Comparison of ENCODE assay signal across 9 cellular contexts in genomic region chr7:129376778-129377700, GRCh38. TPM values are rescaled to one million over a fixed set of nuclear protein-coding genes. Genes with fewer than 3 reads are reported as not detected.
DNase-seq lines count a peak whose midpoint lies in the region; ATAC-seq and TF ChIP-seq lines count a peak whose summit lies in the region.
"Had no signal": no experiment of that assay in that cellular context is flagged by ENCODE, and none has a peak within 500 bp of the region (broad histone marks: within the 10 kb centered on the region; RNA-seq: fewer than 3 reads in every experiment).

No MANE protein-coding gene starts in this region.

- no peaks in the 10 kb centered on the region for H3K27me3 Mint-ChIP-seq in activated CD4-positive, alpha-beta memory T cell treated with anti-CD3 and anti-CD28 coated beads for 36 hours

- no peaks in the 10 kb centered on the region for H3K9me3 Mint-ChIP-seq in activated CD4-positive, alpha-beta memory T cell treated with anti-CD3 and anti-CD28 coated beads for 36 hours

- DNase-seq in GM10248 (ENCODE audit: extremely low spot score) (peak; percentile 26), iris pigment epithelial cell (ENCODE audit: low read depth) (peak; percentile 61), NCI-H128 (lab: John Stamatoyannopoulos, UW; ENCODE audit: unreplicated experiment) (no peak), omental fat pad (ENCODE audit: low spot score) (no peak), NCI-H2081 (lab: John Stamatoyannopoulos, UW) (no peak), substantia nigra (lab: John Stamatoyannopoulos, UW) (no peak)
- peak; percentile 32 for DNase-seq in Jurkat, Clone E6-1 (ENCODE audit: low read depth, low spot score)
- peak; percentile 40 for DNase-seq in activated CD4-positive, alpha-beta memory T cell treated with anti-CD3 and anti-CD28 coated beads for 36 hours
- DNase-seq: NCI-H1417 treated with DMSO at 0.1 percent for 48 hours had no signal

- peak overlapping the region; percentile 47 for H3K27ac Mint-ChIP-seq in activated CD4-positive, alpha-beta memory T cell treated with anti-CD3 and anti-CD28 coated beads for 36 hours

- H3K4me3 Mint-ChIP-seq in activated CD4-positive, alpha-beta memory T cell treated with anti-CD3 and anti-CD28 coated beads for 36 hours = no peak overlapping the region

- ATAC-seq in omental fat pad (ENCODE audit: low FRiP score) = no peak

- POLR2A ChIA-PET in GM10248 (lab: Yijun Ruan, JAX) = interaction anchor here (0.6 kb wide), 1 partner anchor 607 kb away, joined by 7 read pairs; no protein-coding TSS in a partner anchor
- POLR2A ChIA-PET in activated CD4-positive, alpha-beta memory T cell treated with anti-CD3 and anti-CD28 coated beads for 36 hours (lab: Charles Lee) = interaction anchor here (1.6 kb wide), 1 partner anchor 9 kb away, joined by 3 read pairs; no protein-coding TSS in a partner anchor

- no peak overlapping the region for H3K4me3 ChIP-seq in Jurkat, Clone E6-1 (ENCODE audit: low read length)

- peaks cover 3% of the 10 kb centered on the region for H3K36me3 Mint-ChIP-seq in activated CD4-positive, alpha-beta memory T cell treated with anti-CD3 and anti-CD28 coated beads for 36 hours

- peaks cover 23% of the 10 kb centered on the region for H3K4me1 Mint-ChIP-seq in activated CD4-positive, alpha-beta memory T cell treated with anti-CD3 and anti-CD28 coated beads for 36 hours (ENCODE audit: low read depth)

- intact Hi-C loops in activated CD4-positive, alpha-beta memory T cell treated with anti-CD3 and anti-CD28 coated beads for 36 hours (cut with micrococcal nuclease) = loop anchor here (1.0 to 2.0 kb wide), 4 partner anchors 9 to 58 kb away; partner anchors contain the start of gene STRIP2

- CTCF ChIA-PET in GM10248 (lab: Yijun Ruan, JAX) = interaction anchor here (0.8 to 9.7 kb wide), 29 partner anchors 12 to 634 kb away, joined by 3 to 255 read pairs (median 4); partner anchors contain the start of gene STRIP2
- CTCF ChIA-PET in activated CD4-positive, alpha-beta memory T cell treated with anti-CD3 and anti-CD28 coated beads for 36 hours (lab: Charles Lee) = interaction anchor here (0.6 to 6.9 kb wide), 31 partner anchors 8 to 274 kb away, joined by 3 to 145 read pairs (median 5); partner anchors contain the start of gene STRIP2

- no peak overlapping the region for H3K27ac ChIP-seq in substantia nigra (ENCODE audit: low read depth, low read length, poor library complexity, severe bottlenecking)

- no peak for TF ChIP-seq CTCF in GM10248 (IDR thresholded peaks at IDR 0.05; ENCODE audit: control extremely low read depth, extremely low read depth, low read depth, missing control alignments)
- TF ChIP-seq CTCF in omental fat pad (IDR thresholded peaks at IDR 0.05) = no peak

RNA-seq across cellular contexts. Expression of gene STRIP2, which starts 57.2 kb away (rescaled TPM):
- polyA plus RNA-seq in Jurkat, Clone E6-1 (2012; ENCODE audit: insufficient read depth, insufficient read length) = 8.0 TPM
- 10 to 100 TPM; 56.1 to 62.0 TPM for total RNA-seq in activated CD4-positive, alpha-beta memory T cell treated with anti-CD3 and anti-CD28 coated beads for 36 hours
- 1 to 10 TPM in 1 of 4 donors, under 1 TPM in 2, not detected in 1; 0.28 to 6.5 (median 0.50) TPM for total RNA-seq in omental fat pad

Comparison
In these comparisons a context has a peak if more than half of its experiments do, and no peak if none do; other contexts are left out.
1. DNase-seq: peak in GM10248 (single experiment), Jurkat, Clone E6-1 (single experiment), activated CD4-positive, alpha-beta memory T cell treated with anti-CD3 and anti-CD28 coated beads for 36 hours (single experiment) and iris pigment epithelial cell (single experiment); none in NCI-H128 (single experiment), omental fat pad (single experiment), NCI-H2081 (0 of 2) and substantia nigra (0 of 49).
2. RNA of gene STRIP2, which starts 57.2 kb away (total RNA-seq): 56.1 to 62.0 TPM in activated CD4-positive, alpha-beta memory T cell treated with anti-CD3 and anti-CD28 coated beads for 36 hours; 0.28 to 6.5 TPM in omental fat pad; every median in the first group is over 4 times any median in the second.